Comparison of ENCODE assay signal across 26 cellular contexts in the genomic region with DNA sequence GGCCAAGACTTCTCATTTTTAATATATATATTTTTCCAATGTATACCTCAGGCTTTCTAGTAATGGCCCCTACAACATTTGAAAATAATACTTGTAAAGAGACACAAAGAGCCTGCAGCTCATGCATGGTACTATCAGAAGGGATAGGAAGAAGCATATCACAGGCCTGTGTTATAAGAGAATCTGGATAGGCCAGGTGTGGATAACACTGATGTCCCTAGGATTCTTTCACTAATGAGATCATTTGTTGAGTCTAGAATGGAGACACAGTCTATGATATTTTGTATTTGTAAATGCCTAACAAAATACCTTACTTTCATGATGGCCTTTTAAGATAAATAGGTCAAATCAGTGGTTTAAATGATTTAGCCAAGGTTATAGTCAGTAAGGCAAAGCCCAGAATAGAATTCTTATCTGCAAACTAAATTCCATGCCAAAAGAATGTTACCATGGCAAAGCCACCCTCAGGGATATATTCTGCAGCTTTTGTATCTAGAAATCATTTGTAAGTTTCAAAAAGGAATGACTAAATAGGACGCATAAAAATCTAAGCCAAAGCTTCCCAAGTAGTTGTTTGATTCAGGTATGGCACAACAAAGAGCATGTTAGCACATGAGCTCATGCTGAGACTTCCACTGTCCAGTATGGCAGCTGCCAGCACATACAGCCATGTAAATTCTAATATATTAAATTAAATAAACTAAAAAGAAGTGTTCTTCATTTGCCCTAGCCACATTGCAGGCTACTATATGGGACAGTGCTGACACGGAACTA. TPM values are rescaled to one million over a fixed set of nuclear protein-coding genes. Genes with fewer than 3 reads are reported as not detected.
DNase-seq lines count a peak whose midpoint lies in the region; ATAC-seq, FAIRE-seq and TF ChIP-seq lines count a peak whose summit lies in the region.
"Had no signal": no experiment of that assay in that cellular context is flagged by ENCODE, and none has a peak within 500 bp of the region (broad histone marks: within the 10 kb centered on the region; RNA-seq: fewer than 3 reads in every experiment).

No MANE protein-coding gene starts in this region.

- WGBS in adrenal gland, 4 donors = 51 to 69% (median 65%) methylated on average over 2 of the region's 2 CpGs
- 50 to 55% methylated on average over 2 of the region's 2 CpGs for WGBS in pancreas, 2 donors
- 87 to 92% (median 91%) methylated on average over 2 of the region's 2 CpGs for WGBS in ovary, 3 donors

- FAIRE-seq in astrocyte (lab: Jason Lieb, UNC) (no peak), pancreas (lab: Jason Lieb, UNC) (no peak)
- FAIRE-seq: G401.6, HTR-8/SVneo, K562 had no signal

- no peaks in the 10 kb centered on the region for H3K9me3 ChIP-seq in adrenal gland (replicated peaks in 1 of 3)
- H3K9me3 ChIP-seq in astrocyte (ENCODE audit: insufficient read depth, low read depth, low read length) = no peaks in the 10 kb centered on the region
- no peaks in the 10 kb centered on the region for H3K9me3 ChIP-seq in pancreas
- H3K9me3 ChIP-seq in MG63 = no peaks in the 10 kb centered on the region
- H3K9me3 ChIP-seq in ovary = no peaks in the 10 kb centered on the region
- H3K9me3 ChIP-seq in neural progenitor cell (ENCODE audit: low read depth) = no peaks in the 10 kb centered on the region
- H3K9me3 ChIP-seq: Caco-2, Peyer's patch, SK-N-SH had no signal

- H3K36me3 ChIP-seq in adrenal gland (replicated peaks in 1 of 2) (peaks cover 0 to 39% of the 10 kb centered on the region in 2 donors), astrocyte (ENCODE audit: insufficient read depth, low read length) (peaks cover 27% of the 10 kb centered on the region), pancreas (peaks cover 0 to 24% (median 0%) of the 10 kb centered on the region in 3 donors), MG63 (peaks cover 16% of the 10 kb centered on the region), ovary (no peaks in the 10 kb centered on the region), neural progenitor cell (peaks cover 7% of the 10 kb centered on the region)

- H3K27me3 ChIP-seq in adrenal gland (no peaks in the 10 kb centered on the region), astrocyte (ENCODE audit: insufficient read depth, low read length) (no peaks in the 10 kb centered on the region), pancreas (no peaks in the 10 kb centered on the region), MG63 (no peaks in the 10 kb centered on the region), ovary (no peaks in the 10 kb centered on the region), neural progenitor cell (no peaks in the 10 kb centered on the region)
- H3K27me3 ChIP-seq: Peyer's patch had no signal

- H4K20me1 ChIP-seq in astrocyte (ENCODE audit: insufficient read depth, low read length) (peaks cover 40% of the 10 kb centered on the region), neural progenitor cell (ENCODE audit: low read depth) (peaks cover 12% of the 10 kb centered on the region)

- peak overlapping the region; percentile 4 to 73 (median 60) for H3K27ac ChIP-seq in adrenal gland
- no peak overlapping the region for H3K27ac ChIP-seq in astrocyte (ENCODE audit: low read depth, low read length)
- peak overlapping the region in 2 of 4 donors; percentile 8 to 34 for H3K27ac ChIP-seq in pancreas
- H3K27ac ChIP-seq in ovary = no peak overlapping the region
- no peak overlapping the region for H3K27ac ChIP-seq in neural progenitor cell
- H3K27ac ChIP-seq: Peyer's patch had no signal

- TF ChIP-seq CTCF in adrenal gland (IDR thresholded peaks at IDR 0.05) = no peak
- no peak for TF ChIP-seq CTCF in astrocyte (IDR thresholded peaks at IDR 0.05; ENCODE audit: insufficient read depth, low read depth, low read length)
- TF ChIP-seq CTCF in pancreas (IDR thresholded peaks at IDR 0.05) = no peak
- TF ChIP-seq CTCF in ovary (IDR thresholded peaks at IDR 0.05) = no peak
- no peak for TF ChIP-seq CTCF in neural progenitor cell (IDR thresholded peaks at IDR 0.05)

- no peaks in the 10 kb centered on the region for H3F3A ChIP-seq in neural progenitor cell (ENCODE audit: low read depth)

- TF ChIP-seq POLR2A in adrenal gland (IDR thresholded peaks at IDR 0.05) = peak in 1 of 2 donors; percentile 29
- TF ChIP-seq POLR2A in ovary (IDR thresholded peaks at IDR 0.05) = no peak

- H3K79me2 ChIP-seq in astrocyte (ENCODE audit: insufficient read depth, low read length) = peaks cover 65% of the 10 kb centered on the region
- peaks cover 34% of the 10 kb centered on the region for H3K79me2 ChIP-seq in neural progenitor cell (ENCODE audit: low read depth)

- intact Hi-C loops in adrenal gland (cut with DNase I) = no loop called here
- intact Hi-C loops in pancreas (cut with DNase I) = no loop called here
- intact Hi-C loops in ovary (cut with DNase I) = no loop called here

- ATAC-seq in esophagus mucosa = peak; percentile 47
- ATAC-seq in pancreas = peak; percentile 41 to 80 (median 60)
- ATAC-seq: CD8-positive, alpha-beta T cell; GM23338; K562 had no signal

- no peak overlapping the region for H3K27ac Mint-ChIP-seq in astrocyte (ENCODE audit: unreplicated experiment)
- no peak overlapping the region for H3K27ac Mint-ChIP-seq in neural progenitor cell
- H3K27ac Mint-ChIP-seq: CD8-positive, alpha-beta T cell; GM23338; H9; HFFc6 had no signal

- H2AFZ ChIP-seq in astrocyte (ENCODE audit: low read depth, low read length) (no peak overlapping the region), neural progenitor cell (replicated peaks) (no peak overlapping the region)
- H2AFZ ChIP-seq: GM23338 had no signal

- H3K4me3 Mint-ChIP-seq in astrocyte (ENCODE audit: unreplicated experiment) (no peak overlapping the region), neural progenitor cell (no peak overlapping the region)
- H3K4me3 Mint-ChIP-seq: CD8-positive, alpha-beta T cell; GM23338; H9; HFFc6 had no signal

- no peak overlapping the region for H3K4me3 ChIP-seq in adrenal gland
- no peak overlapping the region for H3K4me3 ChIP-seq in astrocyte (ENCODE audit: insufficient read depth, low read depth, low read length)
- H3K4me3 ChIP-seq in pancreas = no peak overlapping the region
- no peak overlapping the region for H3K4me3 ChIP-seq in MG63
- no peak overlapping the region for H3K4me3 ChIP-seq in ovary
- H3K4me3 ChIP-seq in neural progenitor cell = no peak overlapping the region
- H3K4me3 ChIP-seq: GM23338, K562, Peyer's patch had no signal

- H3K4me1 Mint-ChIP-seq in astrocyte (ENCODE audit: low read depth, unreplicated experiment) = peaks cover under 1% of the 10 kb centered on the region
- no peaks in the 10 kb centered on the region for H3K4me1 Mint-ChIP-seq in neural progenitor cell
- H3K4me1 Mint-ChIP-seq: GM23338, H9 had no signal

- H3K4me2 ChIP-seq in astrocyte (ENCODE audit: low read length) = no peak overlapping the region
- H3K4me2 ChIP-seq in neural progenitor cell = no peak overlapping the region
- H3K4me2 ChIP-seq: GM23338, SK-N-SH had no signal

- H3K9ac ChIP-seq in astrocyte (ENCODE audit: low read length) (no peak overlapping the region), neural progenitor cell (no peak overlapping the region)
- H3K9ac ChIP-seq: SK-N-SH had no signal

- DNase-seq in adrenal gland (peak in 2 of 7 donors; percentile 37 to 45), astrocyte (ENCODE audit: low read depth) (peak; percentile 52), pancreas (no peak), MG63 (no peak), ovary (no peak), neural progenitor cell (ENCODE audit: low spot score) (no peak)
- DNase-seq: C1 segment of cervical spinal cord; Caco-2; CD8-positive, alpha-beta T cell; H9; HFFc6; MM.1S; NCI-H1694; NCI-H2081 treated with DMSO at 0.1 percent for 48 hours; NCI-H2171; NCI-H226; NCI-H510A; NCI-H69; OCI-M1; Peyer's patch; SK-N-SH had no signal

- H3K36me3 Mint-ChIP-seq in astrocyte (ENCODE audit: low read depth, unreplicated experiment) = peaks cover 11% of the 10 kb centered on the region
- peaks cover 35% of the 10 kb centered on the region for H3K36me3 Mint-ChIP-seq in neural progenitor cell

- H3K4me1 ChIP-seq in adrenal gland (replicated peaks in 1 of 2) = peaks cover 13 to 29% of the 10 kb centered on the region in 2 donors
- no peaks in the 10 kb centered on the region for H3K4me1 ChIP-seq in astrocyte (ENCODE audit: insufficient read depth, low read length)
- peaks cover 6 to 13% (median 7%) of the 10 kb centered on the region in 3 donors for H3K4me1 ChIP-seq in pancreas
- H3K4me1 ChIP-seq in ovary (ENCODE audit: insufficient read depth) = no peaks in the 10 kb centered on the region
- H3K4me1 ChIP-seq in neural progenitor cell = no peaks in the 10 kb centered on the region

- TF ChIP-seq EP300 in ovary (IDR thresholded peaks at IDR 0.05) = no peak

- H3K27me3 Mint-ChIP-seq in astrocyte (ENCODE audit: low read depth, unreplicated experiment) = no peaks in the 10 kb centered on the region
- H3K27me3 Mint-ChIP-seq in neural progenitor cell (ENCODE audit: insufficient read depth, low read depth) = peaks cover 2% of the 10 kb centered on the region

- H3K9me3 Mint-ChIP-seq in astrocyte (ENCODE audit: unreplicated experiment) = no peaks in the 10 kb centered on the region
- no peaks in the 10 kb centered on the region for H3K9me3 Mint-ChIP-seq in neural progenitor cell
- H3K9me3 Mint-ChIP-seq: CD8-positive, alpha-beta T cell; GM23338; H9; HFFc6 had no signal

RNA-seq across cellular contexts. Expression of a gene that starts 10.0 kb away (rescaled TPM):
- total RNA-seq in adrenal gland = 10 to 100 TPM; 14.7 to 31.0 (median 26.2) TPM
- polyA plus RNA-seq in adrenal gland = 10 to 100 TPM in 2 of 3 donors, 1 to 10 TPM in 1; 9.3 to 19.4 (median 17.3) TPM
- 24.9 and 25.0 TPM in 2 replicates for total RNA-seq in astrocyte
- 11.3 TPM for total RNA-seq in esophagus mucosa
- total RNA-seq in pancreas = 10 to 100 TPM in 2 of 6 donors, 1 to 10 TPM in 4; 6.0 to 13.9 (median 8.1) TPM
- 1 to 10 TPM; 4.9 to 7.3 TPM for polyA plus RNA-seq in pancreas
- 4.4 and 5.9 TPM in 2 replicates for total RNA-seq in MG63 (2014; rRNA removed; shearing (Covaris generic); ENCODE audit: low replicate concordance)
- total RNA-seq in ovary = 10 to 100 TPM; 16.7 to 34.1 (median 27.1) TPM
- polyA plus RNA-seq in ovary = 10 to 100 TPM; 11.5 to 16.9 TPM
- total RNA-seq in neural progenitor cell (ENCODE audit: low replicate concordance) = 21.6 and 24.1 TPM in 2 replicates

Comparison
In these comparisons a context has a peak if more than half of its experiments do, and no peak if none do; other contexts are left out.
1. H3K27ac ChIP-seq: peak in adrenal gland (5 of 5); none in astrocyte (single experiment), ovary (0 of 2) and neural progenitor cell (single experiment).